22 cellular contexts compared by ENCODE assay signal in the genomic region with DNA sequence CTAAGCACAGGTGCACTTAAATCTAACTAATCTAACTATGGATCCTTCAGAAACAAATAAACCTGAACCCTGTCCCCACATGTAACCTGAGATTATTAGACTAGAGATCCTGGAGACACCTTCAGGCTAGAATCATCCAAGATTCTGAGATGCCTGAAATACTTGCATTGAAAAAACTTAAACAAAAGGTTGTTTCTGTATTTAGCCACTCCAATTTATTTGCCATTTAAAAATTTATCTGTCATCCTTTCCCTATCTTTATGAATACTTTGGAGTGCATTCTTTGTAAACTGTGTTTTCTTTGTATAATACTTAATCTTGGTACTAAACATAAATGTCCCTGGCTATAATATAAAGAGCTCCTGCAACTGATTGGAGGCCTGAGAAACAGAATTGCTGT.
"Had no signal": no experiment of that assay in that cellular context is flagged by ENCODE, and none has a peak within 500 bp of the region (broad histone marks: within the 10 kb centered on the region; RNA-seq: fewer than 3 reads in every experiment).

No MANE protein-coding gene starts in this region.

- ATAC-seq: Panc1, PC-3 had no signal

- H3K27ac ChIP-seq: RWPE1 had no signal

- DNase-seq: Karpas-422; KG1; MM.1S; MV-4-11; NCI-H1092; NCI-H1105 treated with DMSO at 0.1 percent for 48 hours; NCI-H1417 treated with DMSO at 0.1 percent for 48 hours; NCI-H146; NCI-H1694 treated with DMSO at 0.1 percent for 48 hours; NCI-H1930; NCI-H2081; NCI-H2107; NCI-H524; NCI-H526 treated with DMSO at 0.1 percent for 48 hours; NCI-H774; NK-92 treated with Interleukin-12 subunit alpha and Interleukin-12 subunit beta, amount 100 ng/mL, for 24 hours; PC-3; SHP77; SK-N-SH; T-helper 1 cell had no signal

- H3K9me2 ChIP-seq: SK-N-SH had no signal

- H3K9me3 ChIP-seq: SK-N-SH had no signal

- H3K4me2 ChIP-seq: SK-N-SH had no signal

- H3K9ac ChIP-seq: SK-N-SH had no signal
